In genomic region chr16:30948087-30948955, GRCh38 we compare ENCODE assay signal across 8 cellular contexts. TPM values are rescaled to one million over a fixed set of nuclear protein-coding genes. Genes with fewer than 3 reads are reported as not detected.
DNase-seq lines count a peak whose midpoint lies in the region; ATAC-seq and TF ChIP-seq lines count a peak whose summit lies in the region.

No MANE protein-coding gene starts in this region.

- DNase-seq in Calu3 (peak; percentile 76), NCI-H2227 (lab: John Stamatoyannopoulos, UW; ENCODE audit: unreplicated experiment) (peak; percentile 100), ascending aorta (ENCODE audit: low spot score in 2 of 2) (peak; percentile 86 to 97), left ventricle myocardium inferior (peak; percentile 83), osteocyte (ENCODE audit: extremely low spot score, unreplicated experiment) (peak; percentile 98)
- DNase-seq in stimulated activated CD4-positive, alpha-beta T cell treated with anti-CD3 and anti-CD28 coated beads, Interleukin-4, amount 100 ng/mL, for 1 hour = no peak

- no peaks in the 10 kb centered on the region for H3K27me3 ChIP-seq in ascending aorta
- H3K27me3 ChIP-seq in left ventricle myocardium inferior (ENCODE audit: low read depth) = no peaks in the 10 kb centered on the region

- peaks cover 15% of the 10 kb centered on the region for H3K4me1 Mint-ChIP-seq in Calu3 (ENCODE audit: low read depth, unreplicated experiment)
- peaks cover 29% of the 10 kb centered on the region for H3K4me1 Mint-ChIP-seq in osteocyte (ENCODE audit: unreplicated experiment)

- TF ChIP-seq CTCF in Calu3 (IDR thresholded peaks at IDR 0.05; ENCODE audit: unreplicated experiment) (no peak), ascending aorta (IDR thresholded peaks at IDR 0.05) (no peak), left ventricle myocardium inferior (IDR thresholded peaks at IDR 0.05; ENCODE audit: borderline replicate concordance) (no peak), osteocyte (IDR thresholded peaks at IDR 0.05) (no peak)

- CTCF ChIA-PET in Calu3 (lab: Charles Lee) = no interaction called here

- peak overlapping the region; percentile 90 for H3K27ac Mint-ChIP-seq in Calu3 (ENCODE audit: unreplicated experiment)
- H3K27ac Mint-ChIP-seq in osteocyte (ENCODE audit: unreplicated experiment) = peak overlapping the region; percentile 97

- H3K4me3 Mint-ChIP-seq in Calu3 (ENCODE audit: low read depth, unreplicated experiment) = peak overlapping the region; percentile 80
- H3K4me3 Mint-ChIP-seq in osteocyte (ENCODE audit: unreplicated experiment) = peak overlapping the region; percentile 86

- H3K36me3 ChIP-seq in ascending aorta (peaks cover 9 to 15% of the 10 kb centered on the region in 2 donors), left ventricle myocardium inferior (peaks cover 8% of the 10 kb centered on the region)

- H3K9me3 ChIP-seq in ascending aorta (no peaks in the 10 kb centered on the region), left ventricle myocardium inferior (replicated peaks) (no peaks in the 10 kb centered on the region)

- H3K4me3 ChIP-seq in ascending aorta = peak overlapping the region; percentile 81 to 92
- peak overlapping the region; percentile 100 for H3K4me3 ChIP-seq in left ventricle myocardium inferior

- H3K9me3 Mint-ChIP-seq in Calu3 (ENCODE audit: low read depth, unreplicated experiment) (no peaks in the 10 kb centered on the region), osteocyte (ENCODE audit: unreplicated experiment) (no peaks in the 10 kb centered on the region)

- H3K4me1 ChIP-seq in ascending aorta (peaks cover 8 to 31% of the 10 kb centered on the region in 2 donors), left ventricle myocardium inferior (peaks cover 50% of the 10 kb centered on the region)

- H3K36me3 Mint-ChIP-seq in Calu3 (ENCODE audit: insufficient read depth, unreplicated experiment) = peaks cover 60% of the 10 kb centered on the region
- peaks cover 14% of the 10 kb centered on the region for H3K36me3 Mint-ChIP-seq in osteocyte (ENCODE audit: unreplicated experiment)

- intact Hi-C loops in Calu3 (cut with micrococcal nuclease; ENCODE audit: unreplicated experiment) (no loop called here), ascending aorta (cut with DNase I) (loop anchor here (2.0 kb wide), 1 partner anchor 26 kb away; the partner anchor contains the start of gene FBXL19), left ventricle myocardium inferior (cut with micrococcal nuclease) (no loop called here)

- ATAC-seq in GM21717 (IDR thresholded peaks at IDR 0.05; ENCODE audit: unreplicated experiment) = peak; percentile 3
- ATAC-seq in HG03097 (IDR thresholded peaks at IDR 0.05; ENCODE audit: low FRiP score, unreplicated experiment) = no peak

- no TSS peak for BruUV-seq in Calu3 (replicated peaks; lab: Mats Ljungman, UMichigan)

- H3K27me3 Mint-ChIP-seq in Calu3 (ENCODE audit: unreplicated experiment) (no peaks in the 10 kb centered on the region), osteocyte (ENCODE audit: unreplicated experiment) (no peaks in the 10 kb centered on the region)

- H3K27ac ChIP-seq in ascending aorta (peak overlapping the region; percentile 90 to 93), left ventricle myocardium inferior (replicated peaks) (peak overlapping the region; percentile 98)

RNA-seq across cellular contexts. Expression of gene ORAI3, which starts 0.5 kb away (rescaled TPM):
- 14.7 and 15.4 TPM in 2 replicates for total RNA-seq in Calu3 (2022)
- total RNA-seq in ascending aorta = 39.0 TPM
- total RNA-seq in left ventricle myocardium inferior = 12.2 TPM
- 25.2 and 30.0 TPM in 2 replicates for total RNA-seq in osteocyte

RNA-seq across cellular contexts. Expression of gene SETD1A, which starts 9.2 kb away (rescaled TPM):
- total RNA-seq in Calu3 (2022) (28.8 and 30.5 TPM in 2 replicates), ascending aorta (8.3 TPM), left ventricle myocardium inferior (7.4 TPM), osteocyte (20.1 and 22.6 TPM in 2 replicates)

RNA-seq across cellular contexts. Expression of gene FBXL19, which starts 24.9 kb away (rescaled TPM):
- 43.2 and 45.7 TPM in 2 replicates for total RNA-seq in Calu3 (2022)
- total RNA-seq in ascending aorta = 66.9 TPM
- 6.3 TPM for total RNA-seq in left ventricle myocardium inferior
- total RNA-seq in osteocyte = 23.1 and 24.3 TPM in 2 replicates

RNA-seq across cellular contexts. Expression of gene HSD3B7, which starts 36.7 kb away (rescaled TPM):
- total RNA-seq in Calu3 (2022) (25.3 and 29.2 TPM in 2 replicates), ascending aorta (35.2 TPM), left ventricle myocardium inferior (5.5 TPM), osteocyte (7.5 and 7.6 TPM in 2 replicates)

RNA-seq across cellular contexts. Expression of gene CTF1, which starts 51.9 kb away (rescaled TPM):
- total RNA-seq in Calu3 (2022) (1.9 and 2.3 TPM in 2 replicates), ascending aorta (0.21 TPM), left ventricle myocardium inferior (9.6 TPM), osteocyte (5.1 and 6.0 TPM in 2 replicates)
